In the genomic region with DNA sequence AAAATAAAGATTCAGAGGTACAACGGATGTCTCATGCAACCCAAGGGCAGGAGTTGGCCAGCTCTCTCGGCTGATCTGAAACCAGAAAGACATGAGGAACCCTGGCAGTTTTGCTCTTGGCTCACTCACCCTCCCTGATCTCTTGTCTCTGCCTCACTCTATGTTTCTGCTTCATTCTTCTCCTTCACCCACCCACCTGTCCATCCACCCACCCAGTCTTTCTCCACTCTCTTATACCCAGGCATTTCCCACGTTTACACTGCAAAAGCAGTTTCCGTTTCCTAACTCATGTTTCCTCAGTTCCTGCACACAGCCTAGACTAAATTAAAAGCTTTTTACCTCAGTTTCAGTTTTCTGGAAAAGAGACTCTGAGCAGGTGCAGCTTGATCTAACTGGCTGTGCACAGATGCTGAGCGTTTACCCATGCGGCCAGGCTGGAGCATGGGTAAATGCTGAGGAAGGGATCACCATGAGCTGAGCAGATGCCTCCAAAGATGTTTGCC, we compare ENCODE assay signal across 8 cellular contexts.
DNase-seq lines count a peak whose midpoint lies in the region; ATAC-seq, FAIRE-seq and TF ChIP-seq lines count a peak whose summit lies in the region.
"Had no signal": no experiment of that assay in that cellular context is flagged by ENCODE, and none has a peak within 500 bp of the region (broad histone marks: within the 10 kb centered on the region; RNA-seq: fewer than 3 reads in every experiment).

No MANE protein-coding gene starts in this region.

- ATAC-seq in GM19035 (IDR thresholded peaks at IDR 0.05; ENCODE audit: unreplicated experiment) (peak; percentile 56), HG02870 (IDR thresholded peaks at IDR 0.05; ENCODE audit: unreplicated experiment) (peak; percentile 35), activated B cell treated with CpG ODN at 0.5 μM for 24 hours (ENCODE audit: low read depth) (peak; percentile 17), natural killer cell (no peak)

- peak overlapping the region; percentile 91 for H3K27ac Mint-ChIP-seq in activated B cell treated with CpG ODN at 0.5 μM for 24 hours
- H3K27ac Mint-ChIP-seq in natural killer cell: no peak overlapping the region
- H3K27ac Mint-ChIP-seq in glutamatergic neuron (ENCODE audit: unreplicated experiment): no peak overlapping the region

- no peaks in the 10 kb centered on the region for H3K27me3 Mint-ChIP-seq in activated B cell treated with CpG ODN at 0.5 μM for 24 hours
- no peaks in the 10 kb centered on the region for H3K27me3 Mint-ChIP-seq in natural killer cell (ENCODE audit: low read depth in 2 of 2)
- H3K27me3 Mint-ChIP-seq in glutamatergic neuron (ENCODE audit: unreplicated experiment): no peaks in the 10 kb centered on the region

- TF ChIP-seq CTCF in activated B cell treated with CpG ODN at 0.5 μM for 24 hours (IDR thresholded peaks at IDR 0.05) (no peak), natural killer cell (IDR thresholded peaks at IDR 0.05) (no peak), glutamatergic neuron (IDR thresholded peaks at IDR 0.05; ENCODE audit: partially characterized antibody, unreplicated experiment) (no peak)

- POLR2A ChIA-PET in activated B cell treated with CpG ODN at 0.5 μM for 24 hours (lab: Charles Lee): interaction anchor here (1.0 to 12.6 kb wide), 17 partner anchors 11 to 283 kb away, joined by 3 to 388 read pairs (median 18); a partner anchor contains a TSS

- CTCF ChIA-PET in activated B cell treated with CpG ODN at 0.5 μM for 24 hours (lab: Charles Lee): interaction anchor here (0.9 to 7.4 kb wide), 4 partner anchors 23 to 91 kb away, joined by 3 to 83 read pairs (median 4); no protein-coding TSS in a partner anchor

- H3K36me3 Mint-ChIP-seq in activated B cell treated with CpG ODN at 0.5 μM for 24 hours (ENCODE audit: low read depth): no peaks in the 10 kb centered on the region
- peaks cover 6% of the 10 kb centered on the region for H3K36me3 Mint-ChIP-seq in natural killer cell
- no peaks in the 10 kb centered on the region for H3K36me3 Mint-ChIP-seq in glutamatergic neuron (ENCODE audit: unreplicated experiment)

- peak overlapping the region; percentile 59 for H3K4me3 Mint-ChIP-seq in activated B cell treated with CpG ODN at 0.5 μM for 24 hours
- H3K4me3 Mint-ChIP-seq in natural killer cell: peak overlapping the region; percentile 54
- H3K4me3 Mint-ChIP-seq in glutamatergic neuron (ENCODE audit: unreplicated experiment): no peak overlapping the region

- H3K9me3 Mint-ChIP-seq in activated B cell treated with CpG ODN at 0.5 μM for 24 hours (no peaks in the 10 kb centered on the region), natural killer cell (no peaks in the 10 kb centered on the region), glutamatergic neuron (ENCODE audit: unreplicated experiment) (no peaks in the 10 kb centered on the region)

- intact Hi-C loops in activated B cell treated with CpG ODN at 0.5 μM for 24 hours (cut with micrococcal nuclease) (loop anchor here (5.0 kb wide), 1 partner anchor 598 kb away; no protein-coding TSS in a partner anchor), natural killer cell (cut with micrococcal nuclease) (loop anchor here (5.0 to 10.0 kb wide), 2 partner anchors 116 to 183 kb away; no protein-coding TSS in a partner anchor)

- DNase-seq in activated B cell treated with CpG ODN at 0.5 μM for 24 hours (no peak), natural killer cell (no peak), glutamatergic neuron (no peak), epidermal melanocyte (ENCODE audit: insufficient read length, low spot score) (no peak), urothelium cell line (ENCODE audit: low spot score) (no peak)

- FAIRE-seq in urothelium cell line (lab: Jason Lieb, UNC): no peak
- FAIRE-seq: endothelial cell of umbilical vein had no signal

- H3K4me1 Mint-ChIP-seq in activated B cell treated with CpG ODN at 0.5 μM for 24 hours (peaks cover 72% of the 10 kb centered on the region), natural killer cell (peaks cover 95% of the 10 kb centered on the region in 2 donors), glutamatergic neuron (ENCODE audit: low read depth, unreplicated experiment) (peaks cover 3% of the 10 kb centered on the region)

Comparison
In these comparisons a context has a peak if more than half of its experiments do, and no peak if none do; other contexts are left out.
1. ATAC-seq: peak in GM19035 (single experiment), HG02870 (single experiment) and activated B cell treated with CpG ODN at 0.5 μM for 24 hours (single experiment); none in natural killer cell (0 of 3).